In the genomic region with DNA sequence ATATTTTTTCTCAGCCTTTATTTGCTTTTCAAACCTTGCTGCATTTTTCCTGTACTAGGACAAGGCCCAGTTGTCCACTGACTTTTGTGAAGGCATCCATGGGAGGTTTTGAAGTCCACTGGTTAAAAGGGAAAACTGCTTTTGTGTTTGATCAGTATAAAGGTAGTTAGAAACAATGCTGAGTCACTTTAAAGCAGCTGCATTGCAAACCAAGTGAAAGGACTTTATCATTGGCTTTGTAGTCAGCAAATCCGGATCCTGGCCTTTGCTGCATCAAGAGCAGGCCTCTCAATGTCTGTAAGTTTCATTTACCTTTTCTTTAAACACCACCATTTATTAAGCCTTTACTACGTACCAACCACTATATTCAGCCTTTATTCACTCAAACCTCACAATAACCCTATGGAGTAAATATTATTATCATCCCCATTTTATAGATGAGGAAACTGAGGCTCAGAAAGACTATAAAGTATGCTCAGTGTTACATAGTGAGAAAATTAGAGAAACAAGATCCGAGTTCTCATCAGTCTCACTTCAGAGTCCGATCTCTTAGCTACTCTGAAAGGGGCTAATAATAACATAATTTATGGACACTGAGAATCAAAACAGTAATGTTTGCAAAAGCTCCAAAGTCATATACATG, we compare ENCODE assay signal across 9 cellular contexts.
"Had no signal": no experiment of that assay in that cellular context is flagged by ENCODE, and none has a peak within 500 bp of the region (broad histone marks: within the 10 kb centered on the region; RNA-seq: fewer than 3 reads in every experiment).

No MANE protein-coding gene starts in this region.

- H3K27ac Mint-ChIP-seq: HFFc6, IgD-negative memory B cell had no signal

- H3K4me1 Mint-ChIP-seq: IgD-negative memory B cell had no signal

- ATAC-seq: HCT116 had no signal

- H3K9ac ChIP-seq: GM23248 had no signal

- H3K27ac ChIP-seq: GM23248, HL-60 had no signal

- H2AFZ ChIP-seq: GM23248 had no signal

- H3K36me3 ChIP-seq: HAP-1 had no signal

- DNase-seq: GM23248, H7, HFFc6, Kasumi-1, KG1 had no signal

- H3K4me3 ChIP-seq: GM23248, HAP-1 had no signal

- H3K4me3 Mint-ChIP-seq: HFFc6, IgD-negative memory B cell had no signal
